In the genomic region with DNA sequence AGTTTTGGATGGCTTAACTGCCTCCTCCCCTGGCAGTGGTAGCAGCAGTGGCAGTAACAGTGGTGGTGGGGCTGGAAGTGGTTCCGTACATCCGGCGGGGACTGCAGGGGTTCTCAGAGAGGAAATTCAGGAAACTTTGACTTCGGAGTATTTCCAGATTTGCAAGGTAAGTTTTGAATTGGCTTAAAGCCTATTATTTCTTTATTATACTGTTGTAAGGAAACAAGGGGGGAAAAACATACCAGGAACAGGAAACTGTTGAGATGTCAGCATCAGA, we compare ENCODE assay signal across 14 cellular contexts. TPM values are rescaled to one million over a fixed set of nuclear protein-coding genes. Genes with fewer than 3 reads are reported as not detected.
DNase-seq lines count a peak whose midpoint lies in the region; TF ChIP-seq lines count a peak whose summit lies in the region.
"Had no signal": no experiment of that assay in that cellular context is flagged by ENCODE, and none has a peak within 500 bp of the region (broad histone marks: within the 10 kb centered on the region; RNA-seq: fewer than 3 reads in every experiment).

No MANE protein-coding gene starts in this region.

- peaks cover 23% of the 10 kb centered on the region for H3K4me1 Mint-ChIP-seq in neural crest cell

- peak overlapping the region; percentile 94 for H3K4me3 Mint-ChIP-seq in neural crest cell

- TF ChIP-seq POLR2A in spleen (IDR thresholded peaks at IDR 0.05): no peak

- TF ChIP-seq CTCF in KMS-11 (conservative IDR thresholded peaks at IDR 0.05; ENCODE audit: low read depth, low read length) (no peak), neural crest cell (conservative IDR thresholded peaks at IDR 0.05) (no peak), spleen (IDR thresholded peaks at IDR 0.05 in 8 of 11, conservative IDR thresholded peaks at IDR 0.05 in 3 of 11) (no peak)

- 1 to 12% (median 4%) methylated on average over 4 of the region's 4 CpGs for WGBS in spleen, 5 donors

- no peaks in the 10 kb centered on the region for H3K27me3 ChIP-seq in KMS-11 (ENCODE audit: insufficient read depth, low read depth)
- peaks cover 2 to 84% (median 53%) of the 10 kb centered on the region in 7 donors for H3K27me3 ChIP-seq in spleen (replicated peaks in 1 of 7)

- H4K20me1 ChIP-seq in KMS-11 (ENCODE audit: insufficient read depth): no peaks in the 10 kb centered on the region

- H2AFZ ChIP-seq in KMS-11 (ENCODE audit: low read depth): peak overlapping the region; percentile 98

- no peaks in the 10 kb centered on the region for H3K79me2 ChIP-seq in KMS-11 (ENCODE audit: insufficient read depth, low read depth)

- H3K4me2 ChIP-seq in KMS-11: peak overlapping the region; percentile 88

- H3K9ac ChIP-seq in KMS-11: peak overlapping the region; percentile 49; the same call in 1 of the 2 replicates

- H3K9me3 Mint-ChIP-seq in neural crest cell: no peaks in the 10 kb centered on the region

- H3K27ac ChIP-seq in KMS-11 (peak overlapping the region; percentile 34; the same call in 1 of the 2 replicates), spleen (no peak overlapping the region)

- no peak overlapping the region for H3K27ac Mint-ChIP-seq in neural crest cell (ENCODE audit: unreplicated experiment)

- DNase-seq in NCI-H2081 (lab: John Stamatoyannopoulos, UW) (peak; percentile 32 to 52), NCI-H2081 treated with DMSO at 0.1 percent for 48 hours (lab: John Stamatoyannopoulos, UW) (no peak), cerebellar cortex (ENCODE audit: low spot score) (peak; percentile 45), neural crest cell (ENCODE audit: low read depth, low spot score) (peak; percentile 2), NCI-H1436 (lab: John Stamatoyannopoulos, UW) (no peak), spleen (no peak), kidney tubule cell (ENCODE audit: low spot score) (no peak)
- DNase-seq: ACHN; foreskin melanocyte; MG63; RPMI8226; stimulated activated CD4-positive, alpha-beta T cell treated with anti-CD3 and anti-CD28 coated beads, Interleukin-4, amount 100 ng/mL, for 24 hours had no signal

- H3K4me1 ChIP-seq in KMS-11 (ENCODE audit: low read depth, poor library complexity, severe bottlenecking) (peaks cover 14% of the 10 kb centered on the region), spleen (peaks cover 12 to 23% (median 19%) of the 10 kb centered on the region in 6 donors)

- no peaks in the 10 kb centered on the region for H3K36me3 Mint-ChIP-seq in neural crest cell (ENCODE audit: low read depth)

- H3K27me3 Mint-ChIP-seq in neural crest cell (ENCODE audit: low read depth): peaks cover 63% of the 10 kb centered on the region

- H3K36me3 ChIP-seq in KMS-11 (ENCODE audit: insufficient read depth) (no peaks in the 10 kb centered on the region), spleen (no peaks in the 10 kb centered on the region)
- H3K36me3 ChIP-seq: MG63 had no signal

- H3K9me3 ChIP-seq in spleen: no peaks in the 10 kb centered on the region
- H3K9me3 ChIP-seq: MG63 had no signal

- intact Hi-C loops in spleen (cut with DNase I; ENCODE audit: low total_unique reads): no loop called here

- H3K4me3 ChIP-seq in KMS-11 (IDR thresholded peaks at IDR 0.05; ENCODE audit: insufficient read depth, low read depth, low read length): peak overlapping the region; percentile 67
- peak overlapping the region in 1 of 8 donors; percentile 61 for H3K4me3 ChIP-seq in spleen
- H3K4me3 ChIP-seq: MG63 had no signal

RNA-seq across cellular contexts. Expression of a gene that starts 1.5 kb away (rescaled TPM):
- total RNA-seq in neural crest cell (3.0 and 4.3 TPM in 2 replicates), spleen (under 1 TPM in 2 of 7 donors, not detected in 5; 0.32 to 0.34 TPM)
- not detected for polyA plus RNA-seq in spleen
- total RNA-seq: bronchial epithelial cell had no signal

Comparison
In these comparisons a context has a peak if more than half of its experiments do, and no peak if none do; other contexts are left out.
1. DNase-seq: peak in NCI-H2081 (2 of 2), cerebellar cortex (single experiment) and neural crest cell (single experiment); none in NCI-H2081 treated with DMSO at 0.1 percent for 48 hours (single experiment), NCI-H1436 (single experiment), spleen (single experiment) and kidney tubule cell (single experiment).